Comparison of ENCODE assay signal across 8 cellular contexts in genomic region chr17:35373532-35373983, GRCh38. TPM values are rescaled to one million over a fixed set of nuclear protein-coding genes. Genes with fewer than 3 reads are reported as not detected.
DNase-seq lines count a peak whose midpoint lies in the region; ATAC-seq and TF ChIP-seq lines count a peak whose summit lies in the region.

Gene SLFN11, minus strand, starts transcription at chr17:35373621. Its CDS starts 9,814 bp downstream, at chr17:35363807.

- no peaks in the 10 kb centered on the region for H3K36me3 ChIP-seq in psoas muscle (ENCODE audit: insufficient read depth in 1 of 2, low read depth in 1 of 2)

- intact Hi-C loops in T-helper 1 cell treated with Interleukin-12 subunit alpha and Interleukin-12 subunit beta and Interleukin-4 antibody, amounts not matched to agents 30 ng/mL and 1 ng/mL, for 36 hours (cut with micrococcal nuclease): loop anchor here (1.0 to 2.0 kb wide), 8 partner anchors 27 to 214 kb away; partner anchors contain the start of genes AP2B1, SLFN12L and SLFN13
- intact Hi-C loops in left cardiac atrium (cut with DNase I) (no loop called here), psoas muscle (cut with DNase I) (loop anchor here in 1 of 2 donors (5.0 kb wide), 1 partner anchor 61 kb away; no protein-coding TSS in a partner anchor)

- TF ChIP-seq POLR2A in GM18526 (IDR thresholded peaks at IDR 0.05; ENCODE audit: extremely low read depth, insufficient read length): peak; percentile 90

- H3K4me3 ChIP-seq in psoas muscle: peak within 1 kb of the TSS; percentile 69

- 1 to 2% (median 1%) methylated on average over 18 to 22 of the region's 22 CpGs for WGBS in psoas muscle, 3 donors

- no peaks in the 10 kb centered on the region for H3K9me3 ChIP-seq in psoas muscle

- in situ Hi-C loops in KBM-7 (cut with MboI; ENCODE audit: low pct_unique_long_range_greater_than_20kb, low sequenced_read_pairs): loop anchor here (25.0 kb wide), 1 partner anchor 164 kb away; the partner anchor contains the start of gene SLFN12L

- ATAC-seq in left cardiac atrium (peak; percentile 93 to 98), psoas muscle (peak; percentile 72 to 88 (median 84)), HG02623 (IDR thresholded peaks at IDR 0.05; ENCODE audit: unreplicated experiment) (no peak)

- H3K27me3 ChIP-seq in psoas muscle (ENCODE audit: insufficient read depth in 3 of 3, low read length in 2 of 3): peaks cover 0 to 49% (median 5%) of the 10 kb centered on the region in 3 donors

- DNase-seq in KBM-7: peak; percentile 88
- DNase-seq in amniotic epithelial cell (ENCODE audit: low read depth): peak; percentile 83
- DNase-seq in left cardiac atrium: peak; percentile 91
- peak; percentile 84 to 90 for DNase-seq in psoas muscle
- DNase-seq in ureter (ENCODE audit: low spot score): peak; percentile 86

- H3K4me1 ChIP-seq in psoas muscle: peaks cover 3% of the 10 kb centered on the region

- TF ChIP-seq CTCF in psoas muscle (IDR thresholded peaks at IDR 0.05): no peak

- peak within 1 kb of the TSS; percentile 81 for H3K27ac ChIP-seq in psoas muscle

RNA-seq across cellular contexts. Expression of gene SLFN11, which starts in this region (rescaled TPM):
- total RNA-seq in T-helper 1 cell treated with Interleukin-12 subunit alpha and Interleukin-12 subunit beta and Interleukin-4 antibody, amounts not matched to agents 30 ng/mL and 1 ng/mL, for 36 hours: 74.5 and 82.9 TPM in 2 replicates
- total RNA-seq in left cardiac atrium (10 to 100 TPM; 26.6 to 27.4 TPM), psoas muscle (10 to 100 TPM in 1 of 4 donors, 1 to 10 TPM in 3; 6.9 to 11.3 (median 8.8) TPM), ureter (24.4 TPM)
- 1 to 10 TPM; 1.8 to 7.0 (median 3.4) TPM for polyA plus RNA-seq in psoas muscle
